In genomic region chr2:5094192-5094591, GRCh38 we compare ENCODE assay signal across 3 cellular contexts.
"Had no signal": no experiment of that assay in that cellular context is flagged by ENCODE, and none has a peak within 500 bp of the region (broad histone marks: within the 10 kb centered on the region; RNA-seq: fewer than 3 reads in every experiment).

No MANE protein-coding gene starts in this region.

- ATAC-seq: GM12878 had no signal

- H3K4me3 ChIP-seq: GM12878 had no signal

- DNase-seq: GDM1, GF-D8 had no signal
